Comparison of ENCODE assay signal across 1 cellular context in genomic region chr6:36594029-36594815, GRCh38.
TF ChIP-seq lines count a peak whose summit lies in the region.

Gene SRSF3, plus strand, starts transcription at chr6:36594362. Its CDS starts 2,401 bp downstream, at chr6:36596763.

TF ChIP-seq in A549, 52 proteins besides CTCF, POLR2A, EP300 and RAD21 (continued from another document):
- TF ChIP-seq, protein P1, sequence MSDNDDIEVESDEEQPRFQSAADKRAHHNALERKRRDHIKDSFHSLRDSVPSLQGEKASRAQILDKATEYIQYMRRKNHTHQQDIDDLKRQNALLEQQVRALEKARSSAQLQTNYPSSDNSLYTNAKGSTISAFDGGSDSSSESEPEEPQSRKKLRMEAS (IDR thresholded peaks at IDR 0.05) = peak; percentile 79
- TF ChIP-seq NR3C1 (IDR thresholded peaks at IDR 0.05) (no peak), BHLHE40 (IDR thresholded peaks at IDR 0.05; ENCODE audit: low read depth, low read length) (no peak), RCOR1 (IDR thresholded peaks at IDR 0.05; ENCODE audit: low read depth, low read length) (no peak), HES2 (IDR thresholded peaks at IDR 0.05) (no peak), FOSB (CRISPR knock-in tag; IDR thresholded peaks at IDR 0.05) (no peak), KDM5A (IDR thresholded peaks at IDR 0.05) (no peak), EHMT2 (IDR thresholded peaks at IDR 0.05; ENCODE audit: low read depth) (no peak), ESRRA (IDR thresholded peaks at IDR 0.05; ENCODE audit: borderline replicate concordance, low read length) (no peak), HOXB5 (CRISPR knock-in tag; IDR thresholded peaks at IDR 0.05) (no peak), MAZ (IDR thresholded peaks at IDR 0.05; ENCODE audit: borderline replicate concordance, low read depth, low read length) (no peak; the same call in 1 of the 2 replicates), NFE2L2 (conservative IDR thresholded peaks at IDR 0.05; ENCODE audit: low read length) (no peak), HOXA7 (CRISPR knock-in tag; IDR thresholded peaks at IDR 0.05) (peak; percentile 73; the same call in 1 of the 2 replicates), PBX3 (IDR thresholded peaks at IDR 0.05) (0 out of 2 replicates have a peak, but pooled peaks have one; percentile 38), CBX2 (IDR thresholded peaks at IDR 0.05; ENCODE audit: borderline replicate concordance, low read depth) (no peak), CBX8 (IDR thresholded peaks at IDR 0.05) (no peak), MYC (IDR thresholded peaks at IDR 0.05; ENCODE audit: borderline replicate concordance, low read length) (peak; percentile 47; the same call in 1 of the 2 replicates), HOXB13 (CRISPR knock-in tag; IDR thresholded peaks at IDR 0.05; ENCODE audit: low read depth) (no peak), ZSCAN20 (CRISPR knock-in tag; IDR thresholded peaks at IDR 0.05) (no peak), BCL3 (IDR thresholded peaks at IDR 0.05) (peak; percentile 99), SREBF2 (IDR thresholded peaks at IDR 0.05) (no peak), ZC3H11A (IDR thresholded peaks at IDR 0.05) (no peak), RNF2 (IDR thresholded peaks at IDR 0.05; ENCODE audit: borderline replicate concordance, low read depth) (no peak), HEYL (CRISPR knock-in tag; IDR thresholded peaks at IDR 0.05) (no peak)
- TF ChIP-seq, protein P2, sequence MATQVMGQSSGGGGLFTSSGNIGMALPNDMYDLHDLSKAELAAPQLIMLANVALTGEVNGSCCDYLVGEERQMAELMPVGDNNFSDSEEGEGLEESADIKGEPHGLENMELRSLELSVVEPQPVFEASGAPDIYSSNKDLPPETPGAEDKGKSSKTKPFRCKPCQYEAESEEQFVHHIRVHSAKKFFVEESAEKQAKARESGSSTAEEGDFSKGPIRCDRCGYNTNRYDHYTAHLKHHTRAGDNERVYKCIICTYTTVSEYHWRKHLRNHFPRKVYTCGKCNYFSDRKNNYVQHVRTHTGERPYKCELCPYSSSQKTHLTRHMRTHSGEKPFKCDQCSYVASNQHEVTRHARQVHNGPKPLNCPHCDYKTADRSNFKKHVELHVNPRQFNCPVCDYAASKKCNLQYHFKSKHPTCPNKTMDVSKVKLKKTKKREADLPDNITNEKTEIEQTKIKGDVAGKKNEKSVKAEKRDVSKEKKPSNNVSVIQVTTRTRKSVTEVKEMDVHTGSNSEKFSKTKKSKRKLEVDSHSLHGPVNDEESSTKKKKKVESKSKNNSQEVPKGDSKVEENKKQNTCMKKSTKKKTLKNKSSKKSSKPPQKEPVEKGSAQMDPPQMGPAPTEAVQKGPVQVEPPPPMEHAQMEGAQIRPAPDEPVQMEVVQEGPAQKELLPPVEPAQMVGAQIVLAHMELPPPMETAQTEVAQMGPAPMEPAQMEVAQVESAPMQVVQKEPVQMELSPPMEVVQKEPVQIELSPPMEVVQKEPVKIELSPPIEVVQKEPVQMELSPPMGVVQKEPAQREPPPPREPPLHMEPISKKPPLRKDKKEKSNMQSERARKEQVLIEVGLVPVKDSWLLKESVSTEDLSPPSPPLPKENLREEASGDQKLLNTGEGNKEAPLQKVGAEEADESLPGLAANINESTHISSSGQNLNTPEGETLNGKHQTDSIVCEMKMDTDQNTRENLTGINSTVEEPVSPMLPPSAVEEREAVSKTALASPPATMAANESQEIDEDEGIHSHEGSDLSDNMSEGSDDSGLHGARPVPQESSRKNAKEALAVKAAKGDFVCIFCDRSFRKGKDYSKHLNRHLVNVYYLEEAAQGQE (IDR thresholded peaks at IDR 0.05) = peak; percentile 41; the same call in 1 of the 2 replicates
